8 cellular contexts compared by ENCODE assay signal in the genomic region with DNA sequence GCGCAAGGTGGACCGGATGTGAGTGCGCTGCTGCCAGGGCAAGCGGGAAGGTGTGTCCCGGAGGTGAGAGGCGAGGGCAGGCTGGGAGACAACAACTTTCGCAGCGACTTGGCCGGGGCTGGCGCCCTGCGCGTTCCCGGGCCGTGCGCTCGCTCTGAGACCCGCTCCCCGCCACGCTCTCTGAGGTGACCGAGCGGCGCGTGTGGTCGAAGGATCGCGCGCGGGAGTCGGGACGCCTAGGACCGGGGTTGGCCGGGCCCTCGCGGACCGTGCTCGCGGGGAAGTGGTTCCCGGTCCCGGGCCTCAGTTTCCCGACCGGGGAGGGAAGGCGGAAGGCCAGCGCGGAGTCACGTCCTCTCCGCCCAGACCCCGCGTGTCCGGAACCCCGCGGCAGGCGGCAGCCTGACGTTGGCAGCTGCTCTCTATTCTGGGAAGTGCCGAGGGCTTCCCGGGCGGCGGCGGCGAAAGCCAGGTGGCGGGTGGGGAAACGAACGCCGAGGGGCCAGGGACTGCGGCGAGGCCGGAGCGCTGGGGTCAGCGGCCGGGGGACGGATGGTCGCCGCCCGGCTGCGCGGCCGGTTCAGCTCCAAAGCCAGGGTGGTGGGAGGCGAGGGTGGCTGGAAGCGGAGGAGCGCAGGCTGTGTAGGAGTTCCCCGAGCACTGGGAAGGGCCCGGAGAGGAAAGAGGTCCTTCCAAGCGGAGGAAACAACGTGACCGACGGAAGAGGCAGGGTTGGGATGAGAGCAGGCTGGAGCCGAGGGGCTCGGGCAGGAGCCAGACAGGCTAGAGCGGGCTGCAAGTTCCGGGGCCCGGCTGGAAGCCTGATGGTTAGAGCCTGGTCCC. TPM values are rescaled to one million over a fixed set of nuclear protein-coding genes. Genes with fewer than 3 reads are reported as not detected.
DNase-seq lines count a peak whose midpoint lies in the region; ATAC-seq and TF ChIP-seq lines count a peak whose summit lies in the region.

No MANE protein-coding gene starts in this region.

- DNase-seq in NCI-H2171 treated with DMSO at 0.1 percent for 48 hours (lab: John Stamatoyannopoulos, UW) = peak; percentile 4
- no peak for DNase-seq in NCI-H2171 (lab: John Stamatoyannopoulos, UW)
- peak; percentile 32 for DNase-seq in RPMI7951 (ENCODE audit: low read depth)
- peak; percentile 86 for DNase-seq in islet precursor cell
- peak; percentile 30 for DNase-seq in stimulated activated CD4-positive, alpha-beta T cell treated with anti-CD3 and anti-CD28 coated beads, Interleukin-1b, Interleukin-23, amount 100 ng/mL, for 48 hours
- no peak for DNase-seq in ureter (ENCODE audit: low spot score)

- peaks cover 0 to 6% (median 0%) of the 10 kb centered on the region in 5 experiments for H3K9me3 Mint-ChIP-seq in brain

- TF ChIP-seq CTCF in brain (conservative IDR thresholded peaks at IDR 0.05) = no peak

- H3K4me3 Mint-ChIP-seq in brain = peak overlapping the region; percentile 84 to 91 (median 87)

- H3K4me1 Mint-ChIP-seq in brain = peaks cover 38% of the 10 kb centered on the region

- peak overlapping the region in 4 of 5 experiments; percentile 84 to 91 (median 90) for H3K27ac Mint-ChIP-seq in brain

- H3K27me3 Mint-ChIP-seq in brain = peaks cover 19% of the 10 kb centered on the region

- peaks cover 23% of the 10 kb centered on the region for H3K36me3 Mint-ChIP-seq in brain

- peak; percentile 13 for ATAC-seq in HG03066 (IDR thresholded peaks at IDR 0.05; ENCODE audit: low read depth, unreplicated experiment)

RNA-seq across cellular contexts. Expression of a gene that starts 1.0 kb away (rescaled TPM):
- total RNA-seq in RPMI7951 (2014; rRNA removed; shearing (Covaris generic)) = 29.2 and 31.5 TPM in 2 replicates
- polyA plus RNA-seq in brain (ENCODE audit: insufficient read depth, low read depth, low replicate concordance) = 0.46 TPM
- 5.5 TPM for total RNA-seq in ureter

Comparison
In these comparisons a context has a peak if more than half of its experiments do, and no peak if none do; other contexts are left out.
1. DNase-seq: peak in NCI-H2171 treated with DMSO at 0.1 percent for 48 hours (single experiment), RPMI7951 (single experiment), islet precursor cell (single experiment) and stimulated activated CD4-positive, alpha-beta T cell treated with anti-CD3 and anti-CD28 coated beads, Interleukin-1b, Interleukin-23, amount 100 ng/mL, for 48 hours (single experiment); none in NCI-H2171 (single experiment) and ureter (single experiment).